Comparison of ENCODE assay signal across 21 cellular contexts in the genomic region with DNA sequence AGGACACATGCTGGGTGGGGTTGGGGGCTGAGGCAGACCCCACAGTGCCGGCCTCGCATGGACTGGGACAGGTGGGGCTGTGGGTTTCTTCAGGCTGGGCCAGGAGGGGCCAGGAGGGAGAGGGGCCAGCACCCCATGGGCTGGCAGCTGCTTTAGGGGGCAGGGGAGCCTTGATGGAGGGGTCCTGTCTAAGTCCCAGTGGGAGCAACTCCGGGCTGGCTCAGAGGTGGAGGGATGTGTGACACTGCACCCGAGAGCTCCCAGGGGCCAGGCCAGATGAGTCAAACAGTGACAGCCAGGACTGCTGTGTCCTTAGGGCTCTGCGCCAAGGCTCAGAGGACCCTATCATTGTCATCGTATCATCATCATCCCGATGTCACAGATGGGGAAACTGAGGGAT. TPM values are rescaled to one million over a fixed set of nuclear protein-coding genes. Genes with fewer than 3 reads are reported as not detected.
DNase-seq lines count a peak whose midpoint lies in the region; ATAC-seq and TF ChIP-seq lines count a peak whose summit lies in the region.
"Had no signal": no experiment of that assay in that cellular context is flagged by ENCODE, and none has a peak within 500 bp of the region (broad histone marks: within the 10 kb centered on the region; RNA-seq: fewer than 3 reads in every experiment).

No MANE protein-coding gene starts in this region.

- peaks cover 2% of the 10 kb centered on the region; the same call in 1 of the 2 replicates for H3K9me3 ChIP-seq in OCI-LY7 (ENCODE audit: low read length)
- H3K9me3 ChIP-seq in osteoblast (ENCODE audit: low read depth, low read length) = no peaks in the 10 kb centered on the region
- H3K9me3 ChIP-seq: MG63 had no signal

- peaks cover 0 to 5% (median under 1%) of the 10 kb centered on the region in 3 donors for H3K9me3 Mint-ChIP-seq in T-cell

- no peak overlapping the region for H3K4me3 Mint-ChIP-seq in T-cell
- H3K4me3 Mint-ChIP-seq: GM23338 had no signal

- peaks cover 3 to 11% of the 10 kb centered on the region in 2 donors for H3K27me3 Mint-ChIP-seq in T-cell

- CTCF ChIA-PET in OCI-LY7 (lab: Charles Lee; ENCODE audit: unreplicated experiment) (no interaction called here), T-cell (lab: Charles Lee) (no interaction called here)

- H3K4me2 ChIP-seq in OCI-LY7 (ENCODE audit: low read length) (peak overlapping the region; percentile 79), osteoblast (ENCODE audit: insufficient read depth, low read length) (no peak overlapping the region)
- H3K4me2 ChIP-seq: GM23338 had no signal

- POLR2A ChIA-PET in OCI-LY7 (lab: Charles Lee) (interaction anchor here (0.6 to 0.7 kb wide), 6 partner anchors 32 to 1650 kb away, joined by 3 to 5 read pairs (median 4); no protein-coding TSS in a partner anchor), T-cell (lab: Charles Lee) (interaction anchor here in 1 of 2 donors (0.7 kb wide), 1 partner anchor 10 kb away, joined by 5 read pairs; no protein-coding TSS in a partner anchor)

- DNase-seq in left ventricle myocardium superior = peak; percentile 27
- DNase-seq in cardiac septum (ENCODE audit: low spot score) = no peak
- DNase-seq in OCI-LY7 (ENCODE audit: low spot score) = peak; percentile 26
- peak; percentile 8 for DNase-seq in osteoblast (ENCODE audit: insufficient read length, low spot score, missing footprints)
- no peak for DNase-seq in T-cell
- DNase-seq in NCI-H2081 treated with DMSO at 0.1 percent for 48 hours (lab: John Stamatoyannopoulos, UW) = no peak
- DNase-seq: C1 segment of cervical spinal cord, DND-41, HCEC 1CT, Kasumi-1, MG63, NCI-H1048, NCI-H1436, NCI-H1930, NCI-H446 treated with DMSO at 0.1 percent for 48 hours, NCI-H69, SIG-M5 had no signal

- H3K27me3 ChIP-seq in osteoblast (ENCODE audit: insufficient read depth, low read length) = peaks cover 26% of the 10 kb centered on the region

- H3K79me2 ChIP-seq in OCI-LY7 (ENCODE audit: insufficient read depth, low read depth, low read length) (no peaks in the 10 kb centered on the region), osteoblast (ENCODE audit: insufficient read depth, low read length) (no peaks in the 10 kb centered on the region)

- peaks cover 13 to 14% (median 14%) of the 10 kb centered on the region in 3 donors for H3K4me1 Mint-ChIP-seq in T-cell

- H3K9me2 ChIP-seq in OCI-LY7 (ENCODE audit: insufficient read depth, low read length) = no peaks in the 10 kb centered on the region

- intact Hi-C loops in left ventricle myocardium superior (cut with micrococcal nuclease) (no loop called here), cardiac septum (cut with DNase I) (no loop called here), OCI-LY7 (cut with micrococcal nuclease; ENCODE audit: unreplicated experiment) (loop anchor here (2.0 kb wide), 2 partner anchors 32 to 38 kb away; no protein-coding TSS in a partner anchor)

- H4K20me1 ChIP-seq in OCI-LY7 (ENCODE audit: insufficient read depth, low read length) (no peaks in the 10 kb centered on the region), osteoblast (ENCODE audit: insufficient read depth, low read length) (no peaks in the 10 kb centered on the region)

- H2AFZ ChIP-seq in OCI-LY7 (ENCODE audit: low read length) (no peak overlapping the region), osteoblast (ENCODE audit: low read length) (no peak overlapping the region)
- H2AFZ ChIP-seq: GM23338 had no signal

- H3K4me3 ChIP-seq in OCI-LY7 (ENCODE audit: low read depth, low read length, poor library complexity, severe bottlenecking) = peak overlapping the region; percentile 33
- no peak overlapping the region for H3K4me3 ChIP-seq in osteoblast (ENCODE audit: insufficient read depth, low read length)
- H3K4me3 ChIP-seq: GM23338, MG63 had no signal

- no peak overlapping the region for H3K27ac Mint-ChIP-seq in T-cell
- H3K27ac Mint-ChIP-seq: CD8-positive, alpha-beta memory T cell; GM23338 had no signal

- peaks cover 3% of the 10 kb centered on the region for H3K36me3 Mint-ChIP-seq in T-cell

- TF ChIP-seq CTCF in OCI-LY7 (conservative IDR thresholded peaks at IDR 0.05; ENCODE audit: low read length) (no peak), osteoblast (IDR thresholded peaks at IDR 0.05; ENCODE audit: extremely low read depth, low read depth, low read length) (no peak)

- ATAC-seq in left ventricle myocardium superior (no peak), GM18511 (IDR thresholded peaks at IDR 0.05; ENCODE audit: unreplicated experiment) (no peak), T-cell (replicated peaks in 1 of 4) (no peak)
- ATAC-seq: GM23338, SK-N-SH treated with all-trans-retinoic acid at 6 μM for 48 hours had no signal

- H3K4me1 ChIP-seq in OCI-LY7 (ENCODE audit: insufficient read depth, low read length, poor library complexity, severe bottlenecking) = peaks cover 42% of the 10 kb centered on the region
- H3K4me1 ChIP-seq in osteoblast (ENCODE audit: insufficient read depth, low read length) = peaks cover 10% of the 10 kb centered on the region

- BruUV-seq in OCI-LY7 (replicated peaks; lab: Mats Ljungman, UMichigan) = no TSS peak

- H3K36me3 ChIP-seq in OCI-LY7 (ENCODE audit: insufficient read depth, low read length) (no peaks in the 10 kb centered on the region), osteoblast (ENCODE audit: insufficient read depth, low read length) (no peaks in the 10 kb centered on the region)
- H3K36me3 ChIP-seq: MG63 had no signal

- peak overlapping the region; percentile 70 for H3K27ac ChIP-seq in OCI-LY7 (ENCODE audit: low read depth, low read length, poor library complexity, severe bottlenecking)
- no peak overlapping the region for H3K27ac ChIP-seq in osteoblast (ENCODE audit: low read depth, low read length)

RNA-seq across cellular contexts. Expression of a gene that starts 4.4 kb away (rescaled TPM):
- total RNA-seq in left ventricle myocardium superior (28.3 TPM), cardiac septum (22.6 TPM), OCI-LY7 (2022) (0.72 TPM in 1 of 2 replicates, not detected in the other), osteoblast (0.29 and 0.36 TPM in 2 replicates), T-cell (1 to 10 TPM; 2.6 to 7.0 (median 5.5) TPM)
- total RNA-seq in OCI-LY7 (2014; rRNA removed; shearing (Covaris generic)) = 0.23 and 0.76 TPM in 2 replicates

RNA-seq across cellular contexts. Expression of a gene that starts 36.1 kb away (rescaled TPM):
- total RNA-seq in left ventricle myocardium superior = 8.7 TPM
- 16.5 TPM for total RNA-seq in cardiac septum
- 15.3 and 17.5 TPM in 2 replicates for total RNA-seq in OCI-LY7 (2014; rRNA removed; shearing (Covaris generic))
- 27.3 and 42.4 TPM in 2 replicates for total RNA-seq in OCI-LY7 (2022)
- total RNA-seq in osteoblast = 3.5 and 3.6 TPM in 2 replicates
- total RNA-seq in T-cell = 100 to 1,000 TPM in 1 of 5 donors, 10 to 100 TPM in 4; 24.6 to 103 (median 40.3) TPM

Comparison
In these comparisons a context has a peak if more than half of its experiments do, and no peak if none do; other contexts are left out.
1. DNase-seq: peak in left ventricle myocardium superior (single experiment), OCI-LY7 (single experiment) and osteoblast (single experiment); none in cardiac septum (single experiment), T-cell (0 of 34) and NCI-H2081 treated with DMSO at 0.1 percent for 48 hours (single experiment).